17 cellular contexts compared by ENCODE assay signal in genomic region chr22:42279425-42280020, GRCh38. TPM values are rescaled to one million over a fixed set of nuclear protein-coding genes. Genes with fewer than 3 reads are reported as not detected.
DNase-seq lines count a peak whose midpoint lies in the region; ATAC-seq and TF ChIP-seq lines count a peak whose summit lies in the region.
"Had no signal": no experiment of that assay in that cellular context is flagged by ENCODE, and none has a peak within 500 bp of the region (broad histone marks: within the 10 kb centered on the region; RNA-seq: fewer than 3 reads in every experiment).

No MANE protein-coding gene starts in this region.

- H3K4me1 ChIP-seq in CD4-positive, CD25-positive, alpha-beta regulatory T cell (ENCODE audit: control insufficient read depth, insufficient read depth, low read length, poor library complexity, severe bottlenecking): peaks cover 17% of the 10 kb centered on the region
- no peaks in the 10 kb centered on the region for H3K4me1 ChIP-seq in osteoblast (ENCODE audit: insufficient read depth, low read length)

- no peak overlapping the region for H3K4me3 ChIP-seq in CD4-positive, CD25-positive, alpha-beta regulatory T cell (ENCODE audit: low read depth, low read length)
- H3K4me3 ChIP-seq in coronary artery: no peak overlapping the region
- H3K4me3 ChIP-seq in osteoblast (ENCODE audit: insufficient read depth, low read length): no peak overlapping the region
- H3K4me3 ChIP-seq: GM23248, PC-9 had no signal

- peaks cover 8% of the 10 kb centered on the region for H4K20me1 ChIP-seq in osteoblast (ENCODE audit: insufficient read depth, low read length)

- H3K36me3 Mint-ChIP-seq in T-helper 1 cell treated with Interleukin-12 subunit alpha and Interleukin-12 subunit beta and Interleukin-4 antibody, amounts not matched to agents 30 μg/mL and 1 μg/mL, for 36 hours (ENCODE audit: low read depth): peaks cover 2% of the 10 kb centered on the region
- H3K36me3 Mint-ChIP-seq in CD4-positive, CD25-positive, alpha-beta regulatory T cell: peaks cover 5% of the 10 kb centered on the region
- H3K36me3 Mint-ChIP-seq in activated CD8-positive, alpha-beta memory T cell treated with anti-CD3 and anti-CD28 coated beads, Interleukin-2, amount 10 ng/mL, durations not matched to agents 7 days and 5 days: no peaks in the 10 kb centered on the region

- ATAC-seq in CD4-positive, CD25-positive, alpha-beta regulatory T cell (ENCODE audit: low read depth in 2 of 2): no peak
- ATAC-seq in HG03469 (IDR thresholded peaks at IDR 0.05; ENCODE audit: unreplicated experiment) (no peak), HG02885 (IDR thresholded peaks at IDR 0.05; ENCODE audit: poor library complexity, unreplicated experiment) (no peak)
- ATAC-seq in activated CD8-positive, alpha-beta memory T cell treated with anti-CD3 and anti-CD28 coated beads, Interleukin-2, amount 10 ng/mL, durations not matched to agents 7 days and 5 days: no peak
- ATAC-seq: CD8-positive, alpha-beta T cell had no signal

- H3K4me3 Mint-ChIP-seq in T-helper 1 cell treated with Interleukin-12 subunit alpha and Interleukin-12 subunit beta and Interleukin-4 antibody, amounts not matched to agents 30 μg/mL and 1 μg/mL, for 36 hours: peak overlapping the region; percentile 28
- H3K4me3 Mint-ChIP-seq in CD4-positive, CD25-positive, alpha-beta regulatory T cell: peak overlapping the region in 1 of 4 donors; percentile 43
- H3K4me3 Mint-ChIP-seq in activated CD8-positive, alpha-beta memory T cell treated with anti-CD3 and anti-CD28 coated beads, Interleukin-2, amount 10 ng/mL, durations not matched to agents 7 days and 5 days: no peak overlapping the region
- H3K4me3 Mint-ChIP-seq: B cell; CD8-positive, alpha-beta T cell had no signal

- H3K27ac Mint-ChIP-seq in T-helper 1 cell treated with Interleukin-12 subunit alpha and Interleukin-12 subunit beta and Interleukin-4 antibody, amounts not matched to agents 30 μg/mL and 1 μg/mL, for 36 hours: no peak overlapping the region
- peak overlapping the region in 2 of 3 donors; percentile 31 to 78 for H3K27ac Mint-ChIP-seq in CD4-positive, CD25-positive, alpha-beta regulatory T cell
- no peak overlapping the region for H3K27ac Mint-ChIP-seq in activated CD8-positive, alpha-beta memory T cell treated with anti-CD3 and anti-CD28 coated beads, Interleukin-2, amount 10 ng/mL, durations not matched to agents 7 days and 5 days
- H3K27ac Mint-ChIP-seq: B cell; CD8-positive, alpha-beta T cell had no signal

- no peaks in the 10 kb centered on the region for H3K79me2 ChIP-seq in osteoblast (ENCODE audit: insufficient read depth, low read length)

- H3K9me3 ChIP-seq in CD4-positive, CD25-positive, alpha-beta regulatory T cell (ENCODE audit: control insufficient read depth in 2 of 2, low read length in 2 of 2): no peaks in the 10 kb centered on the region
- H3K9me3 ChIP-seq in osteoblast (ENCODE audit: low read depth, low read length): no peaks in the 10 kb centered on the region

- TF ChIP-seq CTCF in coronary artery (IDR thresholded peaks at IDR 0.05) (no peak), osteoblast (IDR thresholded peaks at IDR 0.05; ENCODE audit: extremely low read depth, low read depth, low read length) (no peak)

- H3K4me1 Mint-ChIP-seq in T-helper 1 cell treated with Interleukin-12 subunit alpha and Interleukin-12 subunit beta and Interleukin-4 antibody, amounts not matched to agents 30 μg/mL and 1 μg/mL, for 36 hours (ENCODE audit: low read depth): peaks cover 10% of the 10 kb centered on the region
- H3K4me1 Mint-ChIP-seq in CD4-positive, CD25-positive, alpha-beta regulatory T cell: peaks cover 0 to 17% (median 9%) of the 10 kb centered on the region in 4 donors
- H3K4me1 Mint-ChIP-seq in activated CD8-positive, alpha-beta memory T cell treated with anti-CD3 and anti-CD28 coated beads, Interleukin-2, amount 10 ng/mL, durations not matched to agents 7 days and 5 days: peaks cover 9% of the 10 kb centered on the region

- H3K27me3 Mint-ChIP-seq in T-helper 1 cell treated with Interleukin-12 subunit alpha and Interleukin-12 subunit beta and Interleukin-4 antibody, amounts not matched to agents 30 μg/mL and 1 μg/mL, for 36 hours (ENCODE audit: low read depth): peaks cover 27% of the 10 kb centered on the region
- H3K27me3 Mint-ChIP-seq in CD4-positive, CD25-positive, alpha-beta regulatory T cell: peaks cover 11% of the 10 kb centered on the region
- peaks cover 19% of the 10 kb centered on the region for H3K27me3 Mint-ChIP-seq in activated CD8-positive, alpha-beta memory T cell treated with anti-CD3 and anti-CD28 coated beads, Interleukin-2, amount 10 ng/mL, durations not matched to agents 7 days and 5 days

- no peak overlapping the region for H2AFZ ChIP-seq in osteoblast (ENCODE audit: low read length)
- H2AFZ ChIP-seq: GM23248, PC-9 had no signal

- DNase-seq in T-helper 1 cell: no peak
- no peak for DNase-seq in CD4-positive, CD25-positive, alpha-beta regulatory T cell
- peak; percentile 62 for DNase-seq in coronary artery (ENCODE audit: low spot score)
- DNase-seq in osteoblast (ENCODE audit: insufficient read length, low spot score, missing footprints): peak; percentile 57
- no peak for DNase-seq in activated CD8-positive, alpha-beta memory T cell treated with anti-CD3 and anti-CD28 coated beads, Interleukin-2, amount 10 ng/mL, durations not matched to agents 7 days and 5 days
- DNase-seq: CD8-positive, alpha-beta T cell; DMS79; GM23248; NCI-H1436; NCI-H2029 treated with DMSO at 0.1 percent for 48 hours; NCI-H748 treated with DMSO at 0.1 percent for 48 hours; PC-9 had no signal

- CTCF ChIA-PET in activated CD8-positive, alpha-beta memory T cell treated with anti-CD3 and anti-CD28 coated beads, Interleukin-2, amount 10 ng/mL, durations not matched to agents 7 days and 5 days (lab: Charles Lee): no interaction called here

- no peaks in the 10 kb centered on the region for H3K27me3 ChIP-seq in CD4-positive, CD25-positive, alpha-beta regulatory T cell (ENCODE audit: control insufficient read depth, insufficient read depth, low read length)
- H3K27me3 ChIP-seq in osteoblast (ENCODE audit: insufficient read depth, low read length): peaks cover 46% of the 10 kb centered on the region

- H3K36me3 ChIP-seq in CD4-positive, CD25-positive, alpha-beta regulatory T cell (ENCODE audit: control insufficient read depth, insufficient read depth, low read length): no peaks in the 10 kb centered on the region
- no peaks in the 10 kb centered on the region for H3K36me3 ChIP-seq in osteoblast (ENCODE audit: insufficient read depth, low read length)

- H3K9me3 Mint-ChIP-seq in T-helper 1 cell treated with Interleukin-12 subunit alpha and Interleukin-12 subunit beta and Interleukin-4 antibody, amounts not matched to agents 30 μg/mL and 1 μg/mL, for 36 hours: no peaks in the 10 kb centered on the region
- peaks cover 0 to 1% (median 0%) of the 10 kb centered on the region in 7 donors for H3K9me3 Mint-ChIP-seq in CD4-positive, CD25-positive, alpha-beta regulatory T cell
- H3K9me3 Mint-ChIP-seq in activated CD8-positive, alpha-beta memory T cell treated with anti-CD3 and anti-CD28 coated beads, Interleukin-2, amount 10 ng/mL, durations not matched to agents 7 days and 5 days (ENCODE audit: low read depth): no peaks in the 10 kb centered on the region
- H3K9me3 Mint-ChIP-seq: CD8-positive, alpha-beta T cell had no signal

- no peak overlapping the region for H3K4me2 ChIP-seq in osteoblast (ENCODE audit: insufficient read depth, low read length)
- H3K4me2 ChIP-seq: PC-9 had no signal

- no peak overlapping the region for H3K27ac ChIP-seq in CD4-positive, CD25-positive, alpha-beta regulatory T cell (ENCODE audit: insufficient read depth, low read length, poor library complexity, severe bottlenecking)
- H3K27ac ChIP-seq in coronary artery (no peak overlapping the region), osteoblast (ENCODE audit: low read depth, low read length) (no peak overlapping the region)
- H3K27ac ChIP-seq: 22Rv1, GM23248, PC-9 had no signal

RNA-seq across cellular contexts. Expression of gene TCF20, which starts 9.1 kb away (rescaled TPM):
- 101 TPM for total RNA-seq in CD4-positive, CD25-positive, alpha-beta regulatory T cell
- polyA plus RNA-seq in CD4-positive, CD25-positive, alpha-beta regulatory T cell: 1 to 10 TPM; 1.4 to 2.1 (median 1.9) TPM
- total RNA-seq in osteoblast: 30.9 and 35.1 TPM in 2 replicates
- 10 to 100 TPM; 73.1 to 82.5 TPM for total RNA-seq in activated CD8-positive, alpha-beta memory T cell treated with anti-CD3 and anti-CD28 coated beads, Interleukin-2, amount 10 ng/mL, durations not matched to agents 7 days and 5 days

Comparison
In these comparisons a context has a peak if more than half of its experiments do, and no peak if none do; other contexts are left out.
1. H3K27ac Mint-ChIP-seq: peak in CD4-positive, CD25-positive, alpha-beta regulatory T cell (2 of 3); none in T-helper 1 cell treated with Interleukin-12 subunit alpha and Interleukin-12 subunit beta and Interleukin-4 antibody, amounts not matched to agents 30 μg/mL and 1 μg/mL, for 36 hours (single experiment) and activated CD8-positive, alpha-beta memory T cell treated with anti-CD3 and anti-CD28 coated beads, Interleukin-2, amount 10 ng/mL, durations not matched to agents 7 days and 5 days (single experiment).
2. DNase-seq: peak in coronary artery (single experiment) and osteoblast (single experiment); none in T-helper 1 cell (0 of 5), CD4-positive, CD25-positive, alpha-beta regulatory T cell (0 of 3) and activated CD8-positive, alpha-beta memory T cell treated with anti-CD3 and anti-CD28 coated beads, Interleukin-2, amount 10 ng/mL, durations not matched to agents 7 days and 5 days (single experiment).